1 cellular context compared by ENCODE assay signal in genomic region chr7:43248961-43249807, GRCh38.
TF ChIP-seq lines count a peak whose summit lies in the region.

No MANE protein-coding gene starts in this region.

TF ChIP-seq in H1, 55 proteins besides CTCF, POLR2A, EP300 and RAD21:
- no peak for TF ChIP-seq USF2 (IDR thresholded peaks at IDR 0.05; ENCODE audit: low read length)
- TF ChIP-seq SIN3A (conservative IDR thresholded peaks at IDR 0.05 in 1 of 2, IDR thresholded peaks at IDR 0.05 in 1 of 2; ENCODE audit: low read depth in 1 of 2, low read length in 2 of 2), result no peak
- no peak for TF ChIP-seq NRF1 (IDR thresholded peaks at IDR 0.05; ENCODE audit: low read depth, low read length)
- TF ChIP-seq CREB1 (IDR thresholded peaks at IDR 0.05), result no peak
- TF ChIP-seq JUN (IDR thresholded peaks at IDR 0.05; ENCODE audit: low read depth, low read length), result no peak
- no peak for TF ChIP-seq EGR1 (IDR thresholded peaks at IDR 0.05; ENCODE audit: borderline replicate concordance, low read depth, low read length)
- TF ChIP-seq MAX (IDR thresholded peaks at IDR 0.05), result no peak
- TF ChIP-seq SP2 (IDR thresholded peaks at IDR 0.05; ENCODE audit: low read length), result no peak
- no peak for TF ChIP-seq KDM4A (IDR thresholded peaks at IDR 0.05; ENCODE audit: low read depth, low read length, severe bottlenecking)
- TF ChIP-seq BRCA1 (IDR thresholded peaks at IDR 0.05; ENCODE audit: low read depth, low read length), result no peak
- no peak for TF ChIP-seq SRF (IDR thresholded peaks at IDR 0.05; ENCODE audit: low read depth, low read length)
- no peak for TF ChIP-seq CBX8 (IDR thresholded peaks at IDR 0.05; ENCODE audit: borderline replicate concordance, low read depth, low read length)
- TF ChIP-seq SAP30 (IDR thresholded peaks at IDR 0.05; ENCODE audit: insufficient read depth, insufficient replicate concordance, low read length), result no peak
